ENCODE assay signal across 11 cellular contexts in the genomic region with DNA sequence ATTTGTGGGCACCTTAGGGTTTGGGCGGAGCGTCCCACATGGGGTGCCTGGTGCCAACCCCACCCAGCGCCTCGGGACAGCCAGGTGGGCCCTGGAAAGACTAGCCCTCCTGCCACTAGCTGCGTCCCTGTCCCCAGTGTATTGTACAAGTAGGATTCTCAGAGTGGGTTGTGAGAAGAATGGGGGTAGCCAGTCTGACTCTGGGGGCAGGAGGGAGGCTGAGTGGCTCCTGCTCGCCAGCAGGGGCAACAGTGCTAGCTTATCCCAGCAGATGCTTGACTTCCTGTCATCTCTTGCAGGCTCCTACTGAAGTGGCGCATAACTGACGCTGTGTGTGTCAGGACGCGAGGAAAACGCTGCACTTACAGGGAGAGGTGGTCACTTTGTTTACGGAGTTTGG. TPM values are rescaled to one million over a fixed set of nuclear protein-coding genes. Genes with fewer than 3 reads are reported as not detected.
DNase-seq lines count a peak whose midpoint lies in the region; ATAC-seq and TF ChIP-seq lines count a peak whose summit lies in the region.
"Had no signal": no experiment of that assay in that cellular context is flagged by ENCODE, and none has a peak within 500 bp of the region (broad histone marks: within the 10 kb centered on the region; RNA-seq: fewer than 3 reads in every experiment).

No MANE protein-coding gene starts in this region.

- DNase-seq in activated CD4-positive, alpha-beta T cell treated with anti-CD3 and anti-CD28 coated beads for 36 hours: no peak
- no peak for DNase-seq in activated CD4-positive, alpha-beta T cell treated with anti-CD3 and anti-CD28 coated beads, Interleukin-2, amount 50 U/mL, for 1 hour
- no peak for DNase-seq in Panc1 (ENCODE audit: low read depth, low spot score)
- no peak for DNase-seq in esophagus muscularis mucosa (ENCODE audit: extremely low spot score)
- no peak for DNase-seq in NCI-H187 (lab: John Stamatoyannopoulos, UW)
- DNase-seq in kidney glomerular epithelial cell (lab: John Stamatoyannopoulos, UW): no peak
- DNase-seq: activated naive CD4-positive, alpha-beta T cell; naive B cell had no signal

- H3K27me3 ChIP-seq in Panc1 (ENCODE audit: control insufficient read depth, insufficient read depth, low read length) (no peaks in the 10 kb centered on the region), esophagus muscularis mucosa (no peaks in the 10 kb centered on the region)

- H3K27ac ChIP-seq in Panc1 (ENCODE audit: low read length) (no peak overlapping the region), esophagus muscularis mucosa (replicated peaks in 1 of 4) (peak overlapping the region; percentile 52 to 69 (median 59))
- H3K27ac ChIP-seq: SK-N-MC had no signal

- H3K9me3 Mint-ChIP-seq in activated CD4-positive, alpha-beta T cell treated with anti-CD3 and anti-CD28 coated beads for 36 hours (ENCODE audit: low read depth): no peaks in the 10 kb centered on the region
- H3K9me3 Mint-ChIP-seq in stimulated activated memory B cell treated with anti-CD40 and anti-IgM and Interleukin-4, amounts not matched to agents 10 μg/mL and 1 μg/mL and 100 μg/mL, for 72 hours: no peaks in the 10 kb centered on the region
- H3K9me3 Mint-ChIP-seq: naive B cell had no signal

- no peak overlapping the region for H3K4me3 ChIP-seq in Panc1 (ENCODE audit: low read depth in 2 of 2, low read length in 2 of 2)
- H3K4me3 ChIP-seq in esophagus muscularis mucosa: no peak overlapping the region
- H3K4me3 ChIP-seq: SK-N-MC had no signal

- H3K4me1 ChIP-seq in Panc1 (ENCODE audit: control insufficient read depth, insufficient read depth, low read length) (no peaks in the 10 kb centered on the region; the same call in 1 of the 2 replicates), esophagus muscularis mucosa (peaks cover 34 to 46% (median 38%) of the 10 kb centered on the region in 4 donors)

- H3K27ac Mint-ChIP-seq in activated CD4-positive, alpha-beta T cell treated with anti-CD3 and anti-CD28 coated beads for 36 hours: peak overlapping the region; percentile 78
- H3K27ac Mint-ChIP-seq in stimulated activated memory B cell treated with anti-CD40 and anti-IgM and Interleukin-4, amounts not matched to agents 10 μg/mL and 1 μg/mL and 100 μg/mL, for 72 hours: peak overlapping the region; percentile 38

- H3K36me3 ChIP-seq in Panc1 (ENCODE audit: control insufficient read depth, insufficient read depth, low read length) (peaks cover 36% of the 10 kb centered on the region), esophagus muscularis mucosa (peaks cover 57 to 100% (median 97%) of the 10 kb centered on the region in 4 donors)

- peaks cover 20% of the 10 kb centered on the region for H3K4me1 Mint-ChIP-seq in activated CD4-positive, alpha-beta T cell treated with anti-CD3 and anti-CD28 coated beads for 36 hours
- H3K4me1 Mint-ChIP-seq in stimulated activated memory B cell treated with anti-CD40 and anti-IgM and Interleukin-4, amounts not matched to agents 10 μg/mL and 1 μg/mL and 100 μg/mL, for 72 hours: peaks cover 55% of the 10 kb centered on the region

- TF ChIP-seq CTCF in Panc1 (IDR thresholded peaks at IDR 0.05) (no peak; the same call in 1 of the 2 replicates), esophagus muscularis mucosa (IDR thresholded peaks at IDR 0.05) (no peak)

- no peak for TF ChIP-seq EP300 in esophagus muscularis mucosa (IDR thresholded peaks at IDR 0.05)

- no peak overlapping the region for H3K4me3 Mint-ChIP-seq in activated CD4-positive, alpha-beta T cell treated with anti-CD3 and anti-CD28 coated beads for 36 hours
- H3K4me3 Mint-ChIP-seq in stimulated activated memory B cell treated with anti-CD40 and anti-IgM and Interleukin-4, amounts not matched to agents 10 μg/mL and 1 μg/mL and 100 μg/mL, for 72 hours: no peak overlapping the region

- no peaks in the 10 kb centered on the region for H3K27me3 Mint-ChIP-seq in activated CD4-positive, alpha-beta T cell treated with anti-CD3 and anti-CD28 coated beads for 36 hours
- H3K27me3 Mint-ChIP-seq in stimulated activated memory B cell treated with anti-CD40 and anti-IgM and Interleukin-4, amounts not matched to agents 10 μg/mL and 1 μg/mL and 100 μg/mL, for 72 hours: no peaks in the 10 kb centered on the region
- H3K27me3 Mint-ChIP-seq: naive B cell had no signal

- in situ Hi-C loops in Panc1 (cut with HindIII; ENCODE audit: low pct_unique_long_range_greater_than_20kb, low sequenced_read_pairs): no loop called here

- no peak for TF ChIP-seq POLR2A in esophagus muscularis mucosa (IDR thresholded peaks at IDR 0.05; ENCODE audit: low read depth)

- WGBS in esophagus muscularis mucosa: 81% methylated on average over 10 of the region's 12 CpGs

- intact Hi-C loops in activated CD4-positive, alpha-beta T cell treated with anti-CD3 and anti-CD28 coated beads for 36 hours (cut with DNase I, micrococcal nuclease): no loop called here
- intact Hi-C loops in Panc1 (cut with micrococcal nuclease; ENCODE audit: unreplicated experiment) (no loop called here), esophagus muscularis mucosa (cut with DNase I) (no loop called here)

- ATAC-seq in activated CD4-positive, alpha-beta T cell treated with anti-CD3 and anti-CD28 coated beads for 36 hours: peak; percentile 46
- ATAC-seq in Panc1 (peak; percentile 57), HG03457 (IDR thresholded peaks at IDR 0.05; ENCODE audit: unreplicated experiment) (no peak)
- ATAC-seq in stimulated activated memory B cell treated with anti-CD40 and anti-IgM and Interleukin-4, amounts not matched to agents 10 μg/mL and 1 μg/mL and 100 μg/mL, for 72 hours: peak; percentile 66

- BruUV-seq in Panc1 (replicated peaks; lab: Mats Ljungman, UMichigan): no TSS peak

- CTCF ChIA-PET in activated CD4-positive, alpha-beta T cell treated with anti-CD3 and anti-CD28 coated beads for 36 hours (lab: Charles Lee): interaction anchor here (0.6 kb wide), 1 partner anchor 107 kb away, joined by 3 read pairs; no protein-coding TSS in a partner anchor
- CTCF ChIA-PET in Panc1 (lab: Charles Lee): no interaction called here

- H3K9me3 ChIP-seq in Panc1 (ENCODE audit: control insufficient read depth, insufficient read depth, low read depth, low read length): no peaks in the 10 kb centered on the region
- no peaks in the 10 kb centered on the region for H3K9me3 ChIP-seq in esophagus muscularis mucosa

- peaks cover 64% of the 10 kb centered on the region for H3K36me3 Mint-ChIP-seq in activated CD4-positive, alpha-beta T cell treated with anti-CD3 and anti-CD28 coated beads for 36 hours (ENCODE audit: low read depth)
- peaks cover 81% of the 10 kb centered on the region for H3K36me3 Mint-ChIP-seq in stimulated activated memory B cell treated with anti-CD40 and anti-IgM and Interleukin-4, amounts not matched to agents 10 μg/mL and 1 μg/mL and 100 μg/mL, for 72 hours

- POLR2A ChIA-PET in activated CD4-positive, alpha-beta T cell treated with anti-CD3 and anti-CD28 coated beads for 36 hours (lab: Charles Lee): no interaction called here
- POLR2A ChIA-PET in Panc1 (lab: Charles Lee): no interaction called here

RNA-seq across cellular contexts. Expression of gene PSMA7, which starts 9.3 kb away (rescaled TPM):
- 100 to 1,000 TPM; 208 to 296 TPM for total RNA-seq in activated CD4-positive, alpha-beta T cell treated with anti-CD3 and anti-CD28 coated beads for 36 hours
- total RNA-seq in Panc1 (2021; ENCODE audit: unreplicated experiment): 402 TPM
- 469 TPM for polyA plus RNA-seq in Panc1 (2012; ENCODE audit: insufficient read length)
- 100 to 1,000 TPM; 261 to 349 (median 304) TPM for total RNA-seq in esophagus muscularis mucosa

RNA-seq across cellular contexts. Expression of gene SS18L1, which starts 9.7 kb away (rescaled TPM):
- total RNA-seq in activated CD4-positive, alpha-beta T cell treated with anti-CD3 and anti-CD28 coated beads for 36 hours: 10 to 100 TPM; 14.3 to 16.6 TPM
- total RNA-seq in Panc1 (2021; ENCODE audit: unreplicated experiment): 21.6 TPM
- 23.7 TPM for polyA plus RNA-seq in Panc1 (2012; ENCODE audit: insufficient read length)
- total RNA-seq in esophagus muscularis mucosa: 10 to 100 TPM in 2 of 4 donors, 1 to 10 TPM in 2; 9.1 to 13.3 (median 10.8) TPM

RNA-seq across cellular contexts. Expression of gene LSM14B, which starts 11.6 kb away (rescaled TPM):
- 10 to 100 TPM; 38.7 TPM for total RNA-seq in activated CD4-positive, alpha-beta T cell treated with anti-CD3 and anti-CD28 coated beads for 36 hours
- total RNA-seq in Panc1 (2021; ENCODE audit: unreplicated experiment): 52.2 TPM
- 50.1 TPM for polyA plus RNA-seq in Panc1 (2012; ENCODE audit: insufficient read length)
- 10 to 100 TPM; 24.9 to 38.8 (median 32.4) TPM for total RNA-seq in esophagus muscularis mucosa

RNA-seq across cellular contexts. Expression of gene MTG2, which starts 49.0 kb away (rescaled TPM):
- total RNA-seq in activated CD4-positive, alpha-beta T cell treated with anti-CD3 and anti-CD28 coated beads for 36 hours: 10 to 100 TPM; 38.0 to 44.9 TPM
- total RNA-seq in Panc1 (2021; ENCODE audit: unreplicated experiment) (56.8 TPM), esophagus muscularis mucosa (10 to 100 TPM; 21.6 to 26.5 (median 26.0) TPM)
- polyA plus RNA-seq in Panc1 (2012; ENCODE audit: insufficient read length): 52.9 TPM
